Comparison of ENCODE assay signal across 6 cellular contexts in the genomic region with DNA sequence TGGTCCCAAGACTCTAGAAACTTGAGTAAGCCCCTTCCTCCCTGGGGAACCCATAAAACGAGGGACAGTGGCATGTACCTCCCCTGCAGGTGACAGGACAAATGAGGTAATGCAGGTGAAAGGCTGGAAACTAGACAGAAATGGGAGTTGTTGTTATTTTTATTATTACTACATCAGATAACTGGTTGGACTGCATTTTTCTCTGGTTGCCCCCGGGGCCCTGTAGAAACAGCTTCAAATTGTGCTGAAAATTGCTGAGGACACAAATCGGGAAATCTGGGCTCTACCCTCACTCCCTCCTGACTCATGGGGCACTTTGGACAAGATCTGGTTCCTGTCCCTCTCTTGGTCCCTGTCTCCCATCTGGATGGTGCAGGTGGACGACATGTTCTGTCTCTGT.
"Had no signal": no experiment of that assay in that cellular context is flagged by ENCODE, and none has a peak within 500 bp of the region (broad histone marks: within the 10 kb centered on the region; RNA-seq: fewer than 3 reads in every experiment).

No MANE protein-coding gene starts in this region.

- H3K27ac ChIP-seq: brain microvascular endothelial cell, psoas muscle, right lobe of liver had no signal

- H3K4me3 ChIP-seq: psoas muscle, right lobe of liver, suprapubic skin had no signal

- H3K4me1 ChIP-seq: psoas muscle, right lobe of liver had no signal

- H3K36me3 ChIP-seq: brain microvascular endothelial cell, right lobe of liver, suprapubic skin had no signal

- H3K27me3 ChIP-seq: suprapubic skin had no signal

- H3K9me3 ChIP-seq: psoas muscle, right lobe of liver, suprapubic skin had no signal

- DNase-seq: activated gamma-delta T cell, cerebellar nuclear complex had no signal
